Comparison of ENCODE assay signal across 17 cellular contexts in genomic region chr6:168698923-168699322, GRCh38.
"Had no signal": no experiment of that assay in that cellular context is flagged by ENCODE, and none has a peak within 500 bp of the region (broad histone marks: within the 10 kb centered on the region; RNA-seq: fewer than 3 reads in every experiment).

No MANE protein-coding gene starts in this region.

- H3K27ac ChIP-seq: HL-60, SJSA1, SK-N-MC had no signal

- H3K4me3 ChIP-seq: SJSA1, SK-N-MC had no signal

- H3K36me3 ChIP-seq: SJSA1 had no signal

- H3K4me1 Mint-ChIP-seq: IgD-negative memory B cell had no signal

- DNase-seq: KBM-7, NCI-H1436, NCI-H187, NCI-H2081 treated with DMSO at 0.1 percent for 48 hours, NCI-H2171, NCI-H226, NCI-H446, NCI-H510A, NCI-H524 treated with DMSO at 0.1 percent for 48 hours, NCI-H774, Right ventricle myocardium superior, RPMI8226, SIG-M5 had no signal

- H3K4me3 Mint-ChIP-seq: IgD-negative memory B cell had no signal

- H3K27me3 ChIP-seq: SJSA1 had no signal

- H3K36me3 Mint-ChIP-seq: IgD-negative memory B cell had no signal

- H3K27ac Mint-ChIP-seq: IgD-negative memory B cell had no signal

- H3K4me1 ChIP-seq: SJSA1 had no signal
